9 cellular contexts compared by ENCODE assay signal in the genomic region with DNA sequence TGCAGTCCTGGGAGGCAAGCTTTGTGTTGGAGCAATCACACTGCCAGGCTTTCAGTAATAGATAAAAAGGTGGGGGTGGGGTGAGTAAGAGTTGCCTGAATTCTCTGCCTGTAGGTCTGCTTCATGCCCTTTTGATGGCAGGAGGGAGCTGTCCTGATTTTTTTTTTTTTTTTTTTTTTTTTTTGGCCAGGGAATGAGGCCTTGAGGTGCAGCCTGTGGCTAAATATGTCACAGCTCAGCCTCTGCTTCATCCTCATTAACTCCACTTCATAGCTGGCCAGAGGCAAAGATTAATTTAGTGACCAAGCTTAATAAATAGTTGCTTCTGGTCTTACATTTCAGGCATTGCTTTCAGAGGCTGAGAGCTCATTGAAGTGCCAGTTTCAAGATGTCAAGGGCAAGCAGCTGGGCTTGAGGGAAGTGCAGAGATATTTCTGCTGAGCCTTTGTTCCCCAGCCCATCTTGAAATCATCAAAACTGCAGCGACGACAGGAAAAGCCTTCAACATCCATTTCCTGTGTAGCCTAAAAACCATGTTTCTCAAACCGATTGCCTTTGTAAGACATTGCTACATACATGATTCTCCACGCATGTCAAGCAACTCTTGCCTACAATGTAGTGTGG.
DNase-seq lines count a peak whose midpoint lies in the region; ATAC-seq and TF ChIP-seq lines count a peak whose summit lies in the region.
"Had no signal": no experiment of that assay in that cellular context is flagged by ENCODE, and none has a peak within 500 bp of the region (broad histone marks: within the 10 kb centered on the region; RNA-seq: fewer than 3 reads in every experiment).

No MANE protein-coding gene starts in this region.

- no peaks in the 10 kb centered on the region for H3K27me3 Mint-ChIP-seq in activated CD4-positive, alpha-beta T cell treated with anti-CD3 and anti-CD28 coated beads, Interleukin-2, amount 10 ng/mL, durations not matched to agents 7 days and 5 days

- in situ Hi-C loops in astrocyte of the cerebellum (cut with HindIII; ENCODE audit: low sequenced_read_pairs), result no loop called here

- no peaks in the 10 kb centered on the region for H3K9me3 Mint-ChIP-seq in activated CD4-positive, alpha-beta T cell treated with anti-CD3 and anti-CD28 coated beads, Interleukin-2, amount 10 ng/mL, durations not matched to agents 7 days and 5 days

- CTCF ChIA-PET in activated CD4-positive, alpha-beta T cell treated with anti-CD3 and anti-CD28 coated beads, Interleukin-2, amount 10 ng/mL, durations not matched to agents 7 days and 5 days (lab: Charles Lee), result interaction anchor here (1.1 kb wide), 1 partner anchor 9 kb away, joined by 3 read pairs; no protein-coding TSS in a partner anchor

- peaks cover 4% of the 10 kb centered on the region for H3K4me1 Mint-ChIP-seq in activated CD4-positive, alpha-beta T cell treated with anti-CD3 and anti-CD28 coated beads, Interleukin-2, amount 10 ng/mL, durations not matched to agents 7 days and 5 days

- no peak overlapping the region for H3K4me3 Mint-ChIP-seq in activated CD4-positive, alpha-beta T cell treated with anti-CD3 and anti-CD28 coated beads, Interleukin-2, amount 10 ng/mL, durations not matched to agents 7 days and 5 days
- H3K4me3 Mint-ChIP-seq: CD4-positive, CD25-positive, alpha-beta regulatory T cell had no signal

- no peak overlapping the region for H3K4me3 ChIP-seq in AG09309 (ENCODE audit: control insufficient read depth, low read depth, low read length)
- no peak overlapping the region for H3K4me3 ChIP-seq in KMS-11 (IDR thresholded peaks at IDR 0.05; ENCODE audit: insufficient read depth, low read depth, low read length)
- H3K4me3 ChIP-seq in astrocyte of the cerebellum (ENCODE audit: low read depth, low read length), result no peak overlapping the region

- peak overlapping the region; percentile 51 for H2AFZ ChIP-seq in KMS-11 (ENCODE audit: low read depth)

- no peaks in the 10 kb centered on the region for H4K20me1 ChIP-seq in KMS-11 (ENCODE audit: insufficient read depth)

- H3K4me2 ChIP-seq in KMS-11, result peak overlapping the region; percentile 60

- peak; percentile 27 for DNase-seq in AG09309 (ENCODE audit: low read depth)
- DNase-seq in astrocyte of the cerebellum (ENCODE audit: low read depth), result no peak
- DNase-seq in iris pigment epithelial cell (ENCODE audit: low read depth), result peak; percentile 47
- no peak for DNase-seq in activated CD4-positive, alpha-beta T cell treated with anti-CD3 and anti-CD28 coated beads, Interleukin-2, amount 10 ng/mL, durations not matched to agents 7 days and 5 days

- H3K79me2 ChIP-seq in KMS-11 (ENCODE audit: insufficient read depth, low read depth), result no peaks in the 10 kb centered on the region

- peaks cover 15% of the 10 kb centered on the region for H3K4me1 ChIP-seq in KMS-11 (ENCODE audit: low read depth, poor library complexity, severe bottlenecking)

- no peaks in the 10 kb centered on the region for H3K27me3 ChIP-seq in KMS-11 (ENCODE audit: insufficient read depth, low read depth)

- POLR2A ChIA-PET in activated CD4-positive, alpha-beta T cell treated with anti-CD3 and anti-CD28 coated beads, Interleukin-2, amount 10 ng/mL, durations not matched to agents 7 days and 5 days (lab: Charles Lee), result no interaction called here

- no peaks in the 10 kb centered on the region for H3K36me3 Mint-ChIP-seq in activated CD4-positive, alpha-beta T cell treated with anti-CD3 and anti-CD28 coated beads, Interleukin-2, amount 10 ng/mL, durations not matched to agents 7 days and 5 days (ENCODE audit: low read depth)
- H3K36me3 Mint-ChIP-seq: CD4-positive, CD25-positive, alpha-beta regulatory T cell had no signal

- H3K36me3 ChIP-seq in KMS-11 (ENCODE audit: insufficient read depth), result no peaks in the 10 kb centered on the region

- H3K27ac ChIP-seq in KMS-11, result peak overlapping the region; percentile 77

- TF ChIP-seq CTCF in AG09309 (IDR thresholded peaks at IDR 0.05; ENCODE audit: control insufficient read depth, insufficient read depth, low read depth, low read length, missing control alignments), result peak; percentile 44
- no peak for TF ChIP-seq CTCF in KMS-11 (conservative IDR thresholded peaks at IDR 0.05; ENCODE audit: low read depth, low read length)
- peak; percentile 18 for TF ChIP-seq CTCF in astrocyte of the cerebellum (IDR thresholded peaks at IDR 0.05; ENCODE audit: low read depth, low read length, missing control alignments)

- H3K9ac ChIP-seq in KMS-11, result peak overlapping the region; percentile 25; the same call in 1 of the 2 replicates

- ATAC-seq in GM21619 (IDR thresholded peaks at IDR 0.05; ENCODE audit: unreplicated experiment) (no peak), GM19452 (IDR thresholded peaks at IDR 0.05; ENCODE audit: unreplicated experiment) (no peak), GM21717 (IDR thresholded peaks at IDR 0.05; ENCODE audit: unreplicated experiment) (no peak)

- H3K27ac Mint-ChIP-seq in activated CD4-positive, alpha-beta T cell treated with anti-CD3 and anti-CD28 coated beads, Interleukin-2, amount 10 ng/mL, durations not matched to agents 7 days and 5 days, result no peak overlapping the region
- H3K27ac Mint-ChIP-seq: CD4-positive, CD25-positive, alpha-beta regulatory T cell had no signal

Comparison
In these comparisons a context has a peak if more than half of its experiments do, and no peak if none do; other contexts are left out.
1. DNase-seq: peak in AG09309 (single experiment) and iris pigment epithelial cell (single experiment); none in astrocyte of the cerebellum (single experiment) and activated CD4-positive, alpha-beta T cell treated with anti-CD3 and anti-CD28 coated beads, Interleukin-2, amount 10 ng/mL, durations not matched to agents 7 days and 5 days (single experiment).